ENCODE assay signal across 23 cellular contexts in genomic region chr1:110480356-110481096, GRCh38. TPM values are rescaled to one million over a fixed set of nuclear protein-coding genes. Genes with fewer than 3 reads are reported as not detected.
A peak's percentile ranks its signal among the peaks of the same experiment; 100 is the strongest.
DNase-seq lines count a peak whose midpoint lies in the region; ATAC-seq, FAIRE-seq and TF ChIP-seq lines count a peak whose summit lies in the region.
"Had no signal": no experiment of that assay in that cellular context is flagged by ENCODE, and none has a peak within 500 bp of the region (broad histone marks: within the 10 kb centered on the region; RNA-seq: fewer than 3 reads in every experiment).

No MANE protein-coding gene starts in this region.

- no peak overlapping the region for H2AK5ac ChIP-seq in mesendoderm (ENCODE audit: low read length)

- H3K27me3 ChIP-seq in bronchial epithelial cell (ENCODE audit: control insufficient read depth, insufficient read depth, low read length) = no peaks in the 10 kb centered on the region
- H3K27me3 ChIP-seq in mesendoderm (ENCODE audit: insufficient read depth, low read length, poor library complexity) = no peaks in the 10 kb centered on the region
- no peaks in the 10 kb centered on the region for H3K27me3 ChIP-seq in psoas muscle (ENCODE audit: insufficient read depth in 3 of 3, low read length in 2 of 3)
- H3K27me3 ChIP-seq: BLaER1 had no signal

- H3K36me3 ChIP-seq in HEK293 (ENCODE audit: control insufficient read depth in 2 of 2, insufficient read depth in 1 of 2, low read length in 2 of 2) = no peaks in the 10 kb centered on the region
- H3K36me3 ChIP-seq in bronchial epithelial cell (ENCODE audit: control insufficient read depth, insufficient read depth, low read length) = no peaks in the 10 kb centered on the region
- H3K36me3 ChIP-seq in mesendoderm (ENCODE audit: control insufficient read depth, insufficient read depth, low read length) = no peaks in the 10 kb centered on the region
- no peaks in the 10 kb centered on the region for H3K36me3 ChIP-seq in psoas muscle (ENCODE audit: insufficient read depth in 1 of 2, low read depth in 1 of 2)
- H3K36me3 ChIP-seq: BLaER1, HAP-1 had no signal

- H3K9me3 Mint-ChIP-seq in activated naive CD4-positive, alpha-beta T cell treated with anti-CD3 and anti-CD28 coated beads, Interleukin-2, amount 50 U/mL, for 72 hours = no peaks in the 10 kb centered on the region
- H3K9me3 Mint-ChIP-seq: CD14-positive monocyte; CD4-positive, alpha-beta memory T cell had no signal

- ATAC-seq in Right ventricle myocardium superior (ENCODE audit: poor library complexity) (peak; percentile 30), psoas muscle (no peak)
- ATAC-seq in activated naive CD4-positive, alpha-beta T cell treated with anti-CD3 and anti-CD28 coated beads, Interleukin-2, amount 50 U/mL, for 72 hours = no peak

- no peak overlapping the region for H4K8ac ChIP-seq in mesendoderm (ENCODE audit: low read depth, low read length)

- no peak for TF ChIP-seq CTCF in HEK293 (tag by site-specific recombination; IDR thresholded peaks at IDR 0.05)
- no peak for TF ChIP-seq CTCF in bronchial epithelial cell (IDR thresholded peaks at IDR 0.05; ENCODE audit: insufficient read depth, low read length, severe bottlenecking)
- no peak for TF ChIP-seq CTCF in psoas muscle (IDR thresholded peaks at IDR 0.05)

- FAIRE-seq in bronchial epithelial cell (lab: Jason Lieb, UNC) = peak; percentile 64
- FAIRE-seq: GM19239, HTR-8/SVneo had no signal

- no peak overlapping the region for H4K5ac ChIP-seq in mesendoderm (ENCODE audit: low read length)

- no peak overlapping the region for H3K4me2 ChIP-seq in mesendoderm (ENCODE audit: low read length)
- H3K4me2 ChIP-seq: BLaER1 had no signal

- POLR2A ChIA-PET in HEK293 (lab: Yijun Ruan, JAX) = no interaction called here

- H3K27ac Mint-ChIP-seq in activated naive CD4-positive, alpha-beta T cell treated with anti-CD3 and anti-CD28 coated beads, Interleukin-2, amount 50 U/mL, for 72 hours = no peak overlapping the region
- H3K27ac Mint-ChIP-seq: CD14-positive monocyte had no signal

- H3K56ac ChIP-seq in mesendoderm (ENCODE audit: low read length) = no peak overlapping the region

- no peak overlapping the region for H3K18ac ChIP-seq in mesendoderm (ENCODE audit: low read length)

- H3K27ac ChIP-seq in HEK293 (ENCODE audit: extremely low read depth, low read depth, low read length) (no peak overlapping the region), mesendoderm (ENCODE audit: low read depth, low read length) (no peak overlapping the region), psoas muscle (no peak overlapping the region)
- H3K27ac ChIP-seq: BLaER1, GM23248 had no signal

- H3K23ac ChIP-seq in mesendoderm (ENCODE audit: low read length) = no peak overlapping the region

- DNase-seq in Right ventricle myocardium superior (no peak), cardiac septum (ENCODE audit: low spot score) (no peak), bronchial epithelial cell (ENCODE audit: low read depth) (no peak), mesendoderm (peak; percentile 38), psoas muscle (no peak)
- DNase-seq in stimulated activated CD4-positive, alpha-beta T cell treated with anti-CD3 and anti-CD28 coated beads, Interleukin-12 subunit alpha, Interleukin-12 subunit beta, amount 100 ng/mL, for 4 hours = no peak
- no peak for DNase-seq in activated naive CD4-positive, alpha-beta T cell treated with anti-CD3 and anti-CD28 coated beads, Interleukin-2, amount 50 U/mL, for 72 hours (ENCODE audit: low spot score in 2 of 2)
- DNase-seq: 8988T; Calu3; CD4-positive, alpha-beta memory T cell; DMS79 treated with DMSO at 0.1 percent for 48 hours; GF-D8; GM23248; IMR-90 had no signal

- H3K4me3 ChIP-seq in HEK293 (ENCODE audit: low read depth, low read length) (no peak overlapping the region), bronchial epithelial cell (ENCODE audit: low read depth, low read length) (no peak overlapping the region), mesendoderm (ENCODE audit: low read length) (no peak overlapping the region), psoas muscle (no peak overlapping the region)
- H3K4me3 ChIP-seq: BLaER1, GM23248, HAP-1 had no signal

- H3K9ac ChIP-seq in mesendoderm (ENCODE audit: low read length) = no peak overlapping the region
- H3K9ac ChIP-seq: BLaER1, GM23248 had no signal

- no peak overlapping the region for H2BK15ac ChIP-seq in mesendoderm (replicated peaks; ENCODE audit: low read depth)

- H3K4me1 ChIP-seq in HEK293 (ENCODE audit: control insufficient read depth, insufficient read depth, low read length) (peaks cover 12% of the 10 kb centered on the region; the same call in 1 of the 2 replicates), mesendoderm (ENCODE audit: control insufficient read depth, low read depth, low read length) (no peaks in the 10 kb centered on the region), psoas muscle (no peaks in the 10 kb centered on the region)
- H3K4me1 ChIP-seq: BLaER1, HAP-1 had no signal

- H3K36me3 Mint-ChIP-seq in activated naive CD4-positive, alpha-beta T cell treated with anti-CD3 and anti-CD28 coated beads, Interleukin-2, amount 50 U/mL, for 72 hours = no peaks in the 10 kb centered on the region
- H3K36me3 Mint-ChIP-seq: CD14-positive monocyte; CD4-positive, alpha-beta memory T cell had no signal

- no CpG with 5 or more reads among the region's 4 CpGs for WGBS in mesendoderm (ENCODE audit: extremely low coverage, insufficient coverage, low lambda C conversion rate)
- 65 to 69% (median 68%) methylated on average over 4 of the region's 4 CpGs for WGBS in psoas muscle, 3 donors

- H3K79me2 ChIP-seq in mesendoderm (ENCODE audit: control insufficient read depth, insufficient read depth, low read length) = no peaks in the 10 kb centered on the region

- no peak overlapping the region for H2BK5ac ChIP-seq in mesendoderm (ENCODE audit: low read length)

- no peak overlapping the region for H3K4ac ChIP-seq in mesendoderm (ENCODE audit: low read depth, low read length)

- no peaks in the 10 kb centered on the region for H3K79me1 ChIP-seq in mesendoderm (ENCODE audit: low read length)

- intact Hi-C loops in Right ventricle myocardium superior (cut with DNase I) (no loop called here), cardiac septum (cut with DNase I) (no loop called here), psoas muscle (cut with DNase I) (no loop called here)

- H2BK120ac ChIP-seq in mesendoderm (ENCODE audit: low read depth, low read length) = no peak overlapping the region

- CTCF ChIA-PET in HEK293 (lab: Yijun Ruan, JAX) = interaction anchor here (1.1 to 7.1 kb wide), 4 partner anchors 16 to 420 kb away, joined by 4 to 72 read pairs (median 10); no protein-coding TSS in a partner anchor

- H3K9me3 ChIP-seq in HEK293 (ENCODE audit: control insufficient read depth, insufficient read depth, low read depth, low read length) (no peaks in the 10 kb centered on the region), psoas muscle (no peaks in the 10 kb centered on the region)
- H3K9me3 ChIP-seq: BLaER1, HAP-1 had no signal

TF ChIP-seq in HEK293, 187 proteins besides CTCF, POLR2A, EP300 and RAD21:
- 0 out of 2 replicates have a peak, but pooled peaks have one; percentile 39 for TF ChIP-seq ZNF10 (tag by site-specific recombination; IDR thresholded peaks at IDR 0.05)
- TF ChIP-seq GLIS1 (tag by site-specific recombination; IDR thresholded peaks at IDR 0.05) = peak; percentile 88
- no peak for TF ChIP-seq ZNF701 (tag by site-specific recombination; IDR thresholded peaks at IDR 0.05)
- no peak for TF ChIP-seq ZNF777 (tag by site-specific recombination; IDR thresholded peaks at IDR 0.05; ENCODE audit: borderline replicate concordance)

RNA-seq across cellular contexts. Expression of gene PROK1, which starts 29.6 kb away (rescaled TPM):
- total RNA-seq in Right ventricle myocardium superior = not detected
- 0.46 TPM for total RNA-seq in cardiac septum
- not detected in 2 replicates for total RNA-seq in bronchial epithelial cell
- 1.0 TPM for polyA plus RNA-seq in mesendoderm (2013, experiment 1 of 2)
- polyA plus RNA-seq in mesendoderm (2013, experiment 2 of 2) = 0.95 TPM
- total RNA-seq in psoas muscle = under 1 TPM in 3 of 4 donors, not detected in 1; 0.15 to 0.21 (median 0.16) TPM
- 10 to 100 TPM in 1 of 3 donors, under 1 TPM in 2; 0.23 to 15.0 (median 0.68) TPM for polyA plus RNA-seq in psoas muscle
- not detected for total RNA-seq in activated naive CD4-positive, alpha-beta T cell treated with anti-CD3 and anti-CD28 coated beads, Interleukin-2, amount 50 U/mL, for 72 hours
- total RNA-seq: A673; Calu3; CD4-positive, alpha-beta memory T cell; GM23248; H4; IMR-90 had no signal
- polyA plus RNA-seq: AG04450; CD14-positive monocyte; CD4-positive, alpha-beta memory T cell; GM23248; IMR-90 had no signal

RNA-seq across cellular contexts. Expression of gene KCNA10, which starts 38.4 kb away (rescaled TPM):
- total RNA-seq in Right ventricle myocardium superior (not detected), cardiac septum (not detected), bronchial epithelial cell (not detected in 2 replicates), psoas muscle (not detected)
- not detected for polyA plus RNA-seq in mesendoderm (2013, experiment 1 of 2)
- not detected for polyA plus RNA-seq in mesendoderm (2013, experiment 2 of 2)
- polyA plus RNA-seq in psoas muscle = not detected
- not detected for total RNA-seq in activated naive CD4-positive, alpha-beta T cell treated with anti-CD3 and anti-CD28 coated beads, Interleukin-2, amount 50 U/mL, for 72 hours
- total RNA-seq: A673; Calu3; CD4-positive, alpha-beta memory T cell; GM23248; H4; IMR-90 had no signal
- polyA plus RNA-seq: AG04450; CD14-positive monocyte; CD4-positive, alpha-beta memory T cell; GM23248; IMR-90 had no signal
